Comparison of ENCODE assay signal across 8 cellular contexts in the genomic region with DNA sequence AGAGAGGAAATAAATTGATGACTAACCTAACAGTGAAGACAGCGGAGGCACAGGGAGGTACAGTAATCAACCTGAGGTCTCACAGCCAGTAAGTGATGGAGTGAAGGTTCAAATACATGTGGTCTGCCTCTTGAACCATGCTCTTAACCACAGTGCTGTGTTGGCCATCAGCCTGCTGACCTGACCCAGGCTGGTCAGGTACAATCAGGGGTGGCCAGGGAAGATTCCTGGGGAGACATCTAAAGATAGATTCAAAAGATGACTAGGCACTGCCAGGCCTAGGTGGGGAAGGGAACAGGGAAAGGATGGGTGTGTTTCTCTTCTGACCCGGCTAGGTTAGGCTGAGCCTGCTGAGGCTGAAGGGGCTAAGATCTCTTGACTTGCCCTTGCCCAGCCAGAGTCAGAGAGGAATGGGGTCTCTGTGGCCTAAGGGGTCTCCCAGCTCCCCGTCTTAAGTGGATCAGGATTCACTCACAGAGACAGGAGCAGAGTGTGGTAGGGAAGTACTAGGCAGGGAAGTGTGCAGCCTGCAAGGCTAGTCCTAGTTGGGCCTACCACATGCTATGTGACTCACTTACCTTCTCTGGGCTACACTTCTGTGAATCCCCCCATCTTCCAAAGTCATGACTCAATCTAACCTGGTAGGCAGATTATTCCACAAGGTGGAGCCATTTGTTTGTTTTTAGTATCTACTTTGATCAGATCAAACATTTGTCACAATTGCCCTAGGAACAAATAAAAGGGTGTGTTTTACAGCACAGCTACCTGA. TPM values are rescaled to one million over a fixed set of nuclear protein-coding genes. Genes with fewer than 3 reads are reported as not detected.
DNase-seq lines count a peak whose midpoint lies in the region; ATAC-seq lines count a peak whose summit lies in the region.

No MANE protein-coding gene starts in this region.

- H3K4me3 Mint-ChIP-seq in CD4-positive, alpha-beta memory T cell, result no peak overlapping the region

- H3K27ac Mint-ChIP-seq in CD4-positive, alpha-beta memory T cell, result peak overlapping the region; percentile 47 to 92 (median 76)

- no peaks in the 10 kb centered on the region for H3K27me3 Mint-ChIP-seq in CD4-positive, alpha-beta memory T cell

- no peaks in the 10 kb centered on the region for H3K27me3 ChIP-seq in CD4-positive, alpha-beta memory T cell (ENCODE audit: insufficient read depth, low read length)

- no peak overlapping the region for H3K4me3 ChIP-seq in CD4-positive, alpha-beta memory T cell (ENCODE audit: low read length in 2 of 2)

- POLR2A ChIA-PET in CD4-positive, alpha-beta memory T cell (lab: Charles Lee; ENCODE audit: partially characterized antibody), result interaction anchor here (0.6 to 5.9 kb wide), 9 partner anchors 10 to 125 kb away, joined by 3 to 63 read pairs (median 4); a partner anchor contains a TSS

- no peaks in the 10 kb centered on the region for H3K9me3 Mint-ChIP-seq in CD4-positive, alpha-beta memory T cell

- peaks cover 3% of the 10 kb centered on the region for H3K36me3 ChIP-seq in CD4-positive, alpha-beta memory T cell (ENCODE audit: insufficient read depth, low read length)

- CTCF ChIA-PET in CD4-positive, alpha-beta memory T cell (lab: Charles Lee; ENCODE audit: partially characterized antibody), result interaction anchor here (0.9 to 3.9 kb wide), 14 partner anchors 10 to 134 kb away, joined by 3 to 52 read pairs (median 7); a partner anchor contains a TSS

- intact Hi-C loops in CD4-positive, alpha-beta memory T cell (cut with micrococcal nuclease), result loop anchor here (1.0 kb wide), 2 partner anchors 35 to 119 kb away; no protein-coding TSS in a partner anchor

- no peaks in the 10 kb centered on the region for H3K9me3 ChIP-seq in CD4-positive, alpha-beta memory T cell (ENCODE audit: control insufficient read depth in 1 of 2, low read length in 2 of 2)

- peak overlapping the region; percentile 19 for H3K27ac ChIP-seq in CD4-positive, alpha-beta memory T cell (ENCODE audit: low read depth, low read length)

- H3K4me1 Mint-ChIP-seq in CD4-positive, alpha-beta memory T cell, result peaks cover 5 to 14% (median 10%) of the 10 kb centered on the region in 4 donors

- no peak for ATAC-seq in HG02571 (IDR thresholded peaks at IDR 0.05; ENCODE audit: unreplicated experiment)

- H3K36me3 Mint-ChIP-seq in CD4-positive, alpha-beta memory T cell, result peaks cover 19 to 42% of the 10 kb centered on the region in 2 donors

- peaks cover 5% of the 10 kb centered on the region for H3K4me1 ChIP-seq in CD4-positive, alpha-beta memory T cell (ENCODE audit: insufficient read depth, low read length)

- peak; percentile 69 to 81 (median 72) for DNase-seq in CD4-positive, alpha-beta memory T cell
- peak; percentile 38 for DNase-seq in H4 (ENCODE audit: low spot score)
- DNase-seq in NCI-H748 treated with DMSO at 0.1 percent for 48 hours (lab: John Stamatoyannopoulos, UW), result peak; percentile 65
- DNase-seq in activated gamma-delta T cell treated with anti-CD3 and anti-CD28 coated beads, Interleukin-2, amount 50 U/mL, for 16 hours (ENCODE audit: low read depth), result peak; percentile 32
- DNase-seq in glomerular visceral epithelial cell (ENCODE audit: extremely low spot score), result peak; percentile 60
- DNase-seq in stimulated activated CD4-positive, alpha-beta T cell treated with anti-CD3 and anti-CD28 coated beads, Interleukin-2, amount 100 ng/mL, for 4 hours (ENCODE audit: low read depth), result peak; percentile 47
- DNase-seq in COLO829 (ENCODE audit: low spot score), result no peak

RNA-seq across cellular contexts. Expression of a gene that starts 10.4 kb away (rescaled TPM):
- total RNA-seq in CD4-positive, alpha-beta memory T cell, result 100 to 1,000 TPM; 109 to 112 TPM
- polyA plus RNA-seq in CD4-positive, alpha-beta memory T cell, result 10 to 100 TPM; 14.5 to 23.6 TPM
- total RNA-seq in H4 (2014; rRNA removed; shearing (Covaris generic)), result 25.1 and 30.2 TPM in 2 replicates

RNA-seq across cellular contexts. Expression of a gene that starts 22.0 kb away (rescaled TPM):
- total RNA-seq in CD4-positive, alpha-beta memory T cell, result 10 to 100 TPM; 23.2 to 27.8 TPM
- polyA plus RNA-seq in CD4-positive, alpha-beta memory T cell, result 1 to 10 TPM; 1.2 to 2.7 TPM
- total RNA-seq in H4 (2014; rRNA removed; shearing (Covaris generic)), result 8.1 and 10.6 TPM in 2 replicates
